2 cellular contexts compared by ENCODE assay signal in the genomic region with DNA sequence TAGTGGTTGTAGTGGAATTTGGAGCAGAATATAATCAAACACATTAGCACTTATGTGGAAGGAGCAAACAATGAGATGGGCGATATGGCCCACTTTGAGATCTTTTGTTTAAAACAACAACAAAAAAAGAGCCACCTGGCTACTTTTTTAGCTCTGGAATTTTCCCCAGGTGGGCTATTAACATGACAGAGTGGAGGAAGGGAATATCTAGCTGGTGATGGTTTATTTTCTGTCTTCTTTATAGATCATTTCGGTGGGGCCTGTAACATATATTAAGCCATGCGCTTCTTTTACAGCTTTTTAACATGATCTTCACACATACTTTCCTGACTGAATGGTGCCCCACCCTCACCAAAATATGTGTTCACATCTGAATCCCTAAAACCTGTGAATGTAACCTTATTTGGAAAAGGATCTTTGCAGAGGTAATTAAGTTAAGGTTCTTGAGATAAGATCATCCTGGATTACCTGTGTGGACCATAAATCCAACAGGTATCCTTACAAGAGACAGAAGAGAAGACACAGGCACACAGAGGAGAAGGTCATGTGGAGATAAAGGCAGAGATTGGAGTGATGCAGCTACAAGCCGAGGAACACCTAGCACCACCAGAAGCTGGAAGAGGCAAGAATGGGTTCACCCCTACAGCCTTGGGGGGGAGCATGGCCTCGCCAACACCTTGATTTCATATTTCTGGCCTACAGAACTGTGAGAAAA.
TF ChIP-seq lines count a peak whose summit lies in the region.

No MANE protein-coding gene starts in this region.

TF ChIP-seq in SK-N-SH, 30 proteins besides CTCF, POLR2A, EP300 and RAD21:
- TF ChIP-seq NFIC (IDR thresholded peaks at IDR 0.05; ENCODE audit: borderline replicate concordance) (no peak), RCOR1 (IDR thresholded peaks at IDR 0.05; ENCODE audit: low read length) (no peak), TAF1 (IDR thresholded peaks at IDR 0.05; ENCODE audit: borderline replicate concordance, low read depth, low read length) (no peak), EZH2phosphoT487 (IDR thresholded peaks at IDR 0.05; ENCODE audit: borderline replicate concordance, low read depth) (no peak), SIN3A (IDR thresholded peaks at IDR 0.05; ENCODE audit: borderline replicate concordance, low read depth, low read length) (no peak), YY1 (IDR thresholded peaks at IDR 0.05; ENCODE audit: low read depth) (no peak), GABPA (IDR thresholded peaks at IDR 0.05; ENCODE audit: low read depth) (no peak), GATA2 (CRISPR knock-in tag; IDR thresholded peaks at IDR 0.05) (no peak), FOXJ3 (CRISPR knock-in tag; IDR thresholded peaks at IDR 0.05) (no peak), POLR2AphosphoS5 (IDR thresholded peaks at IDR 0.05; ENCODE audit: low read depth, low read length) (no peak)
- TF ChIP-seq, protein P1, sequence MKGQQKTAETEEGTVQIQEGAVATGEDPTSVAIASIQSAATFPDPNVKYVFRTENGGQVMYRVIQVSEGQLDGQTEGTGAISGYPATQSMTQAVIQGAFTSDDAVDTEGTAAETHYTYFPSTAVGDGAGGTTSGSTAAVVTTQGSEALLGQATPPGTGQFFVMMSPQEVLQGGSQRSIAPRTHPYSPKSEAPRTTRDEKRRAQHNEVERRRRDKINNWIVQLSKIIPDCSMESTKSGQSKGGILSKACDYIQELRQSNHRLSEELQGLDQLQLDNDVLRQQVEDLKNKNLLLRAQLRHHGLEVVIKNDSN (IDR thresholded peaks at IDR 0.05; ENCODE audit: borderline replicate concordance, low read depth): no peak
- TF ChIP-seq, protein P2, sequence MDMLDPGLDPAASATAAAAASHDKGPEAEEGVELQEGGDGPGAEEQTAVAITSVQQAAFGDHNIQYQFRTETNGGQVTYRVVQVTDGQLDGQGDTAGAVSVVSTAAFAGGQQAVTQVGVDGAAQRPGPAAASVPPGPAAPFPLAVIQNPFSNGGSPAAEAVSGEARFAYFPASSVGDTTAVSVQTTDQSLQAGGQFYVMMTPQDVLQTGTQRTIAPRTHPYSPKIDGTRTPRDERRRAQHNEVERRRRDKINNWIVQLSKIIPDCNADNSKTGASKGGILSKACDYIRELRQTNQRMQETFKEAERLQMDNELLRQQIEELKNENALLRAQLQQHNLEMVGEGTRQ (IDR thresholded peaks at IDR 0.05; ENCODE audit: borderline replicate concordance, low read depth, low read length): no peak
- TF ChIP-seq, protein P3, sequence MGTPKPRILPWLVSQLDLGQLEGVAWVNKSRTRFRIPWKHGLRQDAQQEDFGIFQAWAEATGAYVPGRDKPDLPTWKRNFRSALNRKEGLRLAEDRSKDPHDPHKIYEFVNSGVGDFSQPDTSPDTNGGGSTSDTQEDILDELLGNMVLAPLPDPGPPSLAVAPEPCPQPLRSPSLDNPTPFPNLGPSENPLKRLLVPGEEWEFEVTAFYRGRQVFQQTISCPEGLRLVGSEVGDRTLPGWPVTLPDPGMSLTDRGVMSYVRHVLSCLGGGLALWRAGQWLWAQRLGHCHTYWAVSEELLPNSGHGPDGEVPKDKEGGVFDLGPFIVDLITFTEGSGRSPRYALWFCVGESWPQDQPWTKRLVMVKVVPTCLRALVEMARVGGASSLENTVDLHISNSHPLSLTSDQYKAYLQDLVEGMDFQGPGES (IDR thresholded peaks at IDR 0.05; ENCODE audit: low read depth, low read length): no peak
- TF ChIP-seq, protein P4, sequence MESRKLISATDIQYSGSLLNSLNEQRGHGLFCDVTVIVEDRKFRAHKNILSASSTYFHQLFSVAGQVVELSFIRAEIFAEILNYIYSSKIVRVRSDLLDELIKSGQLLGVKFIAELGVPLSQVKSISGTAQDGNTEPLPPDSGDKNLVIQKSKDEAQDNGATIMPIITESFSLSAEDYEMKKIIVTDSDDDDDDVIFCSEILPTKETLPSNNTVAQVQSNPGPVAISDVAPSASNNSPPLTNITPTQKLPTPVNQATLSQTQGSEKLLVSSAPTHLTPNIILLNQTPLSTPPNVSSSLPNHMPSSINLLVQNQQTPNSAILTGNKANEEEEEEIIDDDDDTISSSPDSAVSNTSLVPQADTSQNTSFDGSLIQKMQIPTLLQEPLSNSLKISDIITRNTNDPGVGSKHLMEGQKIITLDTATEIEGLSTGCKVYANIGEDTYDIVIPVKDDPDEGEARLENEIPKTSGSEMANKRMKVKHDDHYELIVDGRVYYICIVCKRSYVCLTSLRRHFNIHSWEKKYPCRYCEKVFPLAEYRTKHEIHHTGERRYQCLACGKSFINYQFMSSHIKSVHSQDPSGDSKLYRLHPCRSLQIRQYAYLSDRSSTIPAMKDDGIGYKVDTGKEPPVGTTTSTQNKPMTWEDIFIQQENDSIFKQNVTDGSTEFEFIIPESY (IDR thresholded peaks at IDR 0.05; ENCODE audit: borderline replicate concordance, low read depth): no peak
- TF ChIP-seq, protein P5, sequence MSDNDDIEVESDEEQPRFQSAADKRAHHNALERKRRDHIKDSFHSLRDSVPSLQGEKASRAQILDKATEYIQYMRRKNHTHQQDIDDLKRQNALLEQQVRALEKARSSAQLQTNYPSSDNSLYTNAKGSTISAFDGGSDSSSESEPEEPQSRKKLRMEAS (IDR thresholded peaks at IDR 0.05; ENCODE audit: low read depth): no peak

TF ChIP-seq in SK-N-SH treated with all-trans-retinoic acid at 6 μM for 48 hours, 23 proteins besides CTCF, POLR2A, EP300 and RAD21:
- no peak for TF ChIP-seq ESRRG (CRISPR knock-in tag; IDR thresholded peaks at IDR 0.05)
- no peak for TF ChIP-seq PPARA (CRISPR knock-in tag; IDR thresholded peaks at IDR 0.05; ENCODE audit: borderline replicate concordance)
- TF ChIP-seq, protein P6, sequence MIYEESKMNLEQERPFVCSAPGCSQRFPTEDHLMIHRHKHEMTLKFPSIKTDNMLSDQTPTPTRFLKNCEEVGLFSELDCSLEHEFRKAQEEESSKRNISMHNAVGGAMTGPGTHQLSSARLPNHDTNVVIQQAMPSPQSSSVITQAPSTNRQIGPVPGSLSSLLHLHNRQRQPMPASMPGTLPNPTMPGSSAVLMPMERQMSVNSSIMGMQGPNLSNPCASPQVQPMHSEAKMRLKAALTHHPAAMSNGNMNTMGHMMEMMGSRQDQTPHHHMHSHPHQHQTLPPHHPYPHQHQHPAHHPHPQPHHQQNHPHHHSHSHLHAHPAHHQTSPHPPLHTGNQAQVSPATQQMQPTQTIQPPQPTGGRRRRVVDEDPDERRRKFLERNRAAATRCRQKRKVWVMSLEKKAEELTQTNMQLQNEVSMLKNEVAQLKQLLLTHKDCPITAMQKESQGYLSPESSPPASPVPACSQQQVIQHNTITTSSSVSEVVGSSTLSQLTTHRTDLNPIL (CRISPR knock-in tag; IDR thresholded peaks at IDR 0.05; ENCODE audit: low read depth): no peak
- TF ChIP-seq ZFP30 (CRISPR knock-in tag; IDR thresholded peaks at IDR 0.05): no peak
- TF ChIP-seq BACH2 (CRISPR knock-in tag; IDR thresholded peaks at IDR 0.05; ENCODE audit: borderline replicate concordance): no peak
- no peak for TF ChIP-seq ZC3H10 (CRISPR knock-in tag; IDR thresholded peaks at IDR 0.05)
- no peak for TF ChIP-seq GLIS3 (CRISPR knock-in tag; IDR thresholded peaks at IDR 0.05)
- TF ChIP-seq, protein P7, sequence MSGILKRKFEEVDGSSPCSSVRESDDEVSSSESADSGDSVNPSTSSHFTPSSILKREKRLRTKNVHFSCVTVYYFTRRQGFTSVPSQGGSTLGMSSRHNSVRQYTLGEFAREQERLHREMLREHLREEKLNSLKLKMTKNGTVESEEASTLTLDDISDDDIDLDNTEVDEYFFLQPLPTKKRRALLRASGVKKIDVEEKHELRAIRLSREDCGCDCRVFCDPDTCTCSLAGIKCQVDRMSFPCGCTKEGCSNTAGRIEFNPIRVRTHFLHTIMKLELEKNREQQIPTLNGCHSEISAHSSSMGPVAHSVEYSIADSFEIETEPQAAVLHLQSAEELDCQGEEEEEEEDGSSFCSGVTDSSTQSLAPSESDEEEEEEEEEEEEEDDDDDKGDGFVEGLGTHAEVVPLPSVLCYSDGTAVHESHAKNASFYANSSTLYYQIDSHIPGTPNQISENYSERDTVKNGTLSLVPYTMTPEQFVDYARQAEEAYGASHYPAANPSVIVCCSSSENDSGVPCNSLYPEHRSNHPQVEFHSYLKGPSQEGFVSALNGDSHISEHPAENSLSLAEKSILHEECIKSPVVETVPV (CRISPR knock-in tag; IDR thresholded peaks at IDR 0.05): no peak
- no peak for TF ChIP-seq ZNF565 (CRISPR knock-in tag; conservative IDR thresholded peaks at IDR 0.05; ENCODE audit: low read depth)
- TF ChIP-seq ISL1 (CRISPR knock-in tag; IDR thresholded peaks at IDR 0.05): no peak
- no peak for TF ChIP-seq ZNF70 (CRISPR knock-in tag; IDR thresholded peaks at IDR 0.05)
- TF ChIP-seq ZNF8 (CRISPR knock-in tag; IDR thresholded peaks at IDR 0.05): no peak
- no peak for TF ChIP-seq SNAI2 (CRISPR knock-in tag; IDR thresholded peaks at IDR 0.05)
- no peak for TF ChIP-seq TCF4 (CRISPR knock-in tag; IDR thresholded peaks at IDR 0.05; ENCODE audit: borderline replicate concordance)
- no peak for TF ChIP-seq CSDC2 (CRISPR knock-in tag; IDR thresholded peaks at IDR 0.05)
